Comparison of ENCODE assay signal across 12 cellular contexts in the genomic region with DNA sequence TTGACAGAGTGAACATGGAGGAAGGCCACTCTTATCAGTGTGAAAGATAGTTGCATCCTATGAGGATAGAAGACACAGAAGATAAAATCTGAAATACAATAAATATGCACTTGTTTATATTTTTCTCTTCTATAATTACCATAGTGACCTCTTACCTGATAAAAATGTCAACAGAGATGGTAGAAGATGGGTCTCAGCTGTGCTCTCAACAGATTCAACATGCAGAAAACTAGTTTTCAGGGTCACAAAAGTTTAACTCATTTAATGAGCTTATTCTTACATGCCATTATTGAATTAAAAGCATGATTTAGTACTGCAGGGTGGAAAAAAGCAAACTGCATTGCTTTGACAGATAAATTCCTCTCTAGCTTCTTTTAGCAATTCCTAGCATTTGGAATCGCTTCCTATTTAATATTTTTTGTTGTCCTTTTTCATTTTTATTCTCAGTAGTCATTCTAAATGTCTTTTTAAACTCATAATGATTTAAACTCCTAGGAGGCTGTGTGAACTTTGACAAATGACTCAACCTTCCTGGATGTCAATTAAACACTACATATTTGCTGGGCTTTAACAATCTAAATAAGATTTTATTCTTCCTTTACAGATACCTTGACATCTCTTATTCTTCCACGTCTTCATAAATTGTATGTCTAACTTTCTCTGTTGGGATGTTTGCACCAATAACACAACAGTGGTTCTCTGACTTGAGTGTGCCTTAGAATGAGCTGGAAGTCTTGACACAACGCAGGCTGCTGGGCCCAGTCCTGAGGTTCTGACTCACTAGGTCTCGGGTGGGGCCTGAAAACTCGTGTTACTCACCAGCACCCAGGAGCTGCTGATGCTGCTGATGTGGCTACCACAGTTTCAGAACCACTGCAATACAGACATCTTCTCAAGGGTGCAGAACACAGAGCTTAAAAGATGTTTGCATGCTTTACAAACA.
DNase-seq lines count a peak whose midpoint lies in the region; ATAC-seq and TF ChIP-seq lines count a peak whose summit lies in the region.
"Had no signal": no experiment of that assay in that cellular context is flagged by ENCODE, and none has a peak within 500 bp of the region (broad histone marks: within the 10 kb centered on the region; RNA-seq: fewer than 3 reads in every experiment).

No MANE protein-coding gene starts in this region.

- no peaks in the 10 kb centered on the region for H3K27me3 Mint-ChIP-seq in natural killer cell treated with Interleukin-12 subunit alpha and Interleukin-12 subunit beta and Interleukin-15 and Interleukin-18, amount 100 ng/mL, for 72 hours
- H3K27me3 Mint-ChIP-seq: effector memory CD8-positive, alpha-beta T cell had no signal

- no peak overlapping the region for H3K4me3 ChIP-seq in gastroesophageal sphincter
- H3K4me3 ChIP-seq in gastrocnemius medialis: no peak overlapping the region
- H3K4me3 ChIP-seq: testis had no signal

- peaks cover 0 to 14% (median 0%) of the 10 kb centered on the region in 3 donors for H3K4me1 ChIP-seq in gastroesophageal sphincter
- H3K4me1 ChIP-seq in gastrocnemius medialis: peaks cover 0 to 4% of the 10 kb centered on the region in 2 donors
- H3K4me1 ChIP-seq: testis had no signal

- no peak overlapping the region for H3K27ac Mint-ChIP-seq in natural killer cell treated with Interleukin-12 subunit alpha and Interleukin-12 subunit beta and Interleukin-15 and Interleukin-18, amount 100 ng/mL, for 72 hours
- H3K27ac Mint-ChIP-seq: activated T-cell treated with anti-CD3 and anti-CD28 coated beads, Interleukin-2, amount 50 U/mL, for 72 hours; effector memory CD8-positive, alpha-beta T cell had no signal

- TF ChIP-seq CTCF in gastroesophageal sphincter (IDR thresholded peaks at IDR 0.05) (no peak), gastrocnemius medialis (IDR thresholded peaks at IDR 0.05 in 4 of 5, conservative IDR thresholded peaks at IDR 0.05 in 1 of 5) (no peak)

- no peaks in the 10 kb centered on the region for H3K4me1 Mint-ChIP-seq in natural killer cell treated with Interleukin-12 subunit alpha and Interleukin-12 subunit beta and Interleukin-15 and Interleukin-18, amount 100 ng/mL, for 72 hours (ENCODE audit: low read depth in 2 of 2)

- H3K4me3 Mint-ChIP-seq in natural killer cell treated with Interleukin-12 subunit alpha and Interleukin-12 subunit beta and Interleukin-15 and Interleukin-18, amount 100 ng/mL, for 72 hours: no peak overlapping the region
- H3K4me3 Mint-ChIP-seq: activated T-cell treated with anti-CD3 and anti-CD28 coated beads, Interleukin-2, amount 50 U/mL, for 72 hours; effector memory CD8-positive, alpha-beta T cell had no signal

- H3K27ac ChIP-seq in gastroesophageal sphincter: no peak overlapping the region
- peak overlapping the region in 2 of 4 donors; percentile 17 to 23 for H3K27ac ChIP-seq in gastrocnemius medialis
- no peak overlapping the region for H3K27ac ChIP-seq in substantia nigra (ENCODE audit: low read depth, low read length, poor library complexity, severe bottlenecking)
- H3K27ac ChIP-seq: testis had no signal

- no peaks in the 10 kb centered on the region for H3K36me3 Mint-ChIP-seq in natural killer cell treated with Interleukin-12 subunit alpha and Interleukin-12 subunit beta and Interleukin-15 and Interleukin-18, amount 100 ng/mL, for 72 hours

- H3K9me3 Mint-ChIP-seq in natural killer cell treated with Interleukin-12 subunit alpha and Interleukin-12 subunit beta and Interleukin-15 and Interleukin-18, amount 100 ng/mL, for 72 hours: peaks cover 23% of the 10 kb centered on the region

- TF ChIP-seq POLR2A in gastroesophageal sphincter (IDR thresholded peaks at IDR 0.05) (no peak), gastrocnemius medialis (IDR thresholded peaks at IDR 0.05) (no peak)

- DNase-seq in GM04503 (ENCODE audit: low read depth) (peak; percentile 76), T1000 (lab: John Stamatoyannopoulos, UW) (peak; percentile 25), gastrocnemius medialis (peak; percentile 35 to 59), NCI-H1694 treated with DMSO at 0.1 percent for 48 hours (lab: John Stamatoyannopoulos, UW) (no peak), germinal center (ENCODE audit: low spot score) (no peak), substantia nigra (lab: John Stamatoyannopoulos, UW) (no peak)
- no peak for DNase-seq in natural killer cell treated with Interleukin-12 subunit alpha and Interleukin-12 subunit beta and Interleukin-15 and Interleukin-18, amount 100 ng/mL, for 72 hours (ENCODE audit: low spot score)
- DNase-seq: activated T-cell treated with anti-CD3 and anti-CD28 coated beads, Interleukin-2, amount 50 U/mL, for 72 hours; effector memory CD8-positive, alpha-beta T cell; NCI-H446 treated with DMSO at 0.1 percent for 48 hours; testis had no signal

- WGBS in gastroesophageal sphincter (ENCODE audit: low coverage in 1 of 2), 2 donors: 15 to 65% methylated on average over 5 of the region's 5 CpGs

- H3K36me3 ChIP-seq in gastroesophageal sphincter (no peaks in the 10 kb centered on the region), gastrocnemius medialis (no peaks in the 10 kb centered on the region)

- H3K27me3 ChIP-seq in gastroesophageal sphincter (no peaks in the 10 kb centered on the region), gastrocnemius medialis (no peaks in the 10 kb centered on the region)
- H3K27me3 ChIP-seq: testis had no signal

- in situ Hi-C loops in gastrocnemius medialis (cut with MboI; ENCODE audit: low sequenced_read_pairs in 4 of 4): no loop called here

- no peak for TF ChIP-seq EP300 in gastroesophageal sphincter (IDR thresholded peaks at IDR 0.05)

- intact Hi-C loops in gastrocnemius medialis (cut with DNase I; ENCODE audit: low total_unique reads): no loop called here

- H3K9me3 ChIP-seq in gastroesophageal sphincter (no peaks in the 10 kb centered on the region), gastrocnemius medialis (no peaks in the 10 kb centered on the region)
- H3K9me3 ChIP-seq: testis had no signal

- ATAC-seq in gastroesophageal sphincter (peak; percentile 92), gastrocnemius medialis (peak; percentile 65 to 70)
- no peak for ATAC-seq in natural killer cell treated with Interleukin-12 subunit alpha and Interleukin-12 subunit beta and Interleukin-15 and Interleukin-18, amount 100 ng/mL, for 72 hours
- ATAC-seq: activated T-cell treated with anti-CD3 and anti-CD28 coated beads, Interleukin-2, amount 50 U/mL, for 72 hours; effector memory CD8-positive, alpha-beta T cell had no signal

Comparison
In these comparisons a context has a peak if more than half of its experiments do, and no peak if none do; other contexts are left out.
1. DNase-seq: peak in GM04503 (single experiment), T1000 (single experiment) and gastrocnemius medialis (2 of 2); none in NCI-H1694 treated with DMSO at 0.1 percent for 48 hours (single experiment), natural killer cell treated with Interleukin-12 subunit alpha and Interleukin-12 subunit beta and Interleukin-15 and Interleukin-18, amount 100 ng/mL, for 72 hours (single experiment), germinal center (single experiment) and substantia nigra (0 of 49).
2. ATAC-seq: peak in gastroesophageal sphincter (single experiment) and gastrocnemius medialis (2 of 2); none in natural killer cell treated with Interleukin-12 subunit alpha and Interleukin-12 subunit beta and Interleukin-15 and Interleukin-18, amount 100 ng/mL, for 72 hours (0 of 2).